ENCODE assay signal across 13 cellular contexts in the genomic region with DNA sequence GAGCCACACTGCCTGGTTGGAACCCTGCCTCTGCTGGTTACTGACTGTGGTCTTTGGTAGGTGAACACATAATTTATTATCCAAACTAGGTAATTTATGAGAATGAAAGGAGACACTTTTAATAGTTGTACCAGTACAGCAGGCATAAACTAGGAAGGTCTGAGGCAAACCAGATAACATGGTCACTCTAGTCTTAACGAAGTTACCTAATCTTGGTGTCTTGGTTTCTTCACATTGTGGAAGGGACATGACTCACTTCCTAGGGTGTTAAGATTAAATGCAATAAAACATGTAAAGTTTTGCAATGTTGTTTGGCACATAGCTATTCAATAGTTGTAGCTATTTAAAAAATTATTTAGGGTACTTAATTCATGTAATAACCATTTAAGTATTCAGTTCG. TPM values are rescaled to one million over a fixed set of nuclear protein-coding genes. Genes with fewer than 3 reads are reported as not detected.
A peak's percentile ranks its signal among the peaks of the same experiment; 100 is the strongest.
DNase-seq lines count a peak whose midpoint lies in the region; ATAC-seq and TF ChIP-seq lines count a peak whose summit lies in the region.
"Had no signal": no experiment of that assay in that cellular context is flagged by ENCODE, and none has a peak within 500 bp of the region (broad histone marks: within the 10 kb centered on the region; RNA-seq: fewer than 3 reads in every experiment).

No MANE protein-coding gene starts in this region.

- in situ Hi-C loops in mammary epithelial cell (cut with MboI; ENCODE audit: low sequenced_read_pairs in 2 of 2): no loop called here

- H4K20me1 ChIP-seq in mammary epithelial cell (ENCODE audit: insufficient read depth, low read length) (no peaks in the 10 kb centered on the region), GM23338 (replicated peaks; ENCODE audit: insufficient read depth) (no peaks in the 10 kb centered on the region; the same call in 1 of the 2 replicates)

- no peak overlapping the region for H3K27ac Mint-ChIP-seq in GM23338
- no peak overlapping the region for H3K27ac Mint-ChIP-seq in activated CD4-positive, alpha-beta T cell treated with anti-CD3 and anti-CD28 coated beads, Interleukin-2, amount 10 ng/mL, durations not matched to agents 24 days and 14 days
- H3K27ac Mint-ChIP-seq: memory B cell had no signal

- peaks cover 8% of the 10 kb centered on the region for H3K27me3 Mint-ChIP-seq in GM23338 (ENCODE audit: insufficient read depth, low read depth, poor library complexity)
- peaks cover 2% of the 10 kb centered on the region for H3K27me3 Mint-ChIP-seq in activated CD4-positive, alpha-beta T cell treated with anti-CD3 and anti-CD28 coated beads, Interleukin-2, amount 10 ng/mL, durations not matched to agents 24 days and 14 days
- H3K27me3 Mint-ChIP-seq: memory B cell had no signal

- H3K27me3 ChIP-seq in ACC112 (ENCODE audit: insufficient read depth, low read length): no peaks in the 10 kb centered on the region
- H3K27me3 ChIP-seq in mammary epithelial cell (ENCODE audit: insufficient read depth, low read length): no peaks in the 10 kb centered on the region
- no peaks in the 10 kb centered on the region for H3K27me3 ChIP-seq in GM23338 (ENCODE audit: insufficient read depth)
- H3K27me3 ChIP-seq: Peyer's patch had no signal

- WGBS in mammary epithelial cell (ENCODE audit: low coverage, missing lambda C conversion rate): 58% methylated on average over 2 of the region's 2 CpGs

- H3F3A ChIP-seq in GM23338 (replicated peaks; ENCODE audit: low read depth): no peaks in the 10 kb centered on the region

- H3K9me3 ChIP-seq in mammary epithelial cell (replicated peaks; ENCODE audit: insufficient read depth, low read length): no peaks in the 10 kb centered on the region
- H3K9me3 ChIP-seq: Peyer's patch had no signal

- H3K4me3 ChIP-seq in ACC112 (ENCODE audit: low read depth, low read length): no peak overlapping the region
- H3K4me3 ChIP-seq in mammary epithelial cell (replicated peaks in 1 of 3; ENCODE audit: insufficient read depth in 1 of 3, low read depth in 2 of 3, low read length in 3 of 3): no peak overlapping the region
- H3K4me3 ChIP-seq in GM23338: no peak overlapping the region
- H3K4me3 ChIP-seq: Peyer's patch had no signal

- DNase-seq in MV-4-11 (lab: John Stamatoyannopoulos, UW) (peak; percentile 73), mammary epithelial cell (peak; percentile 72), iris pigment epithelial cell (ENCODE audit: low read depth) (peak; percentile 83), GM23338 (ENCODE audit: low spot score) (no peak), NCI-H1105 treated with DMSO at 0.1 percent for 48 hours (lab: John Stamatoyannopoulos, UW) (no peak), posterior cingulate gyrus (no peak)
- DNase-seq in activated CD4-positive, alpha-beta T cell treated with anti-CD3 and anti-CD28 coated beads, Interleukin-2, amount 10 ng/mL, durations not matched to agents 24 days and 14 days: no peak
- DNase-seq: activated CD8-positive, alpha-beta memory T cell treated with anti-CD3 and anti-CD28 coated beads, Interleukin-2, amount 50 U/mL, for 4 hours; DMS79; MM.1S; Peyer's patch had no signal

- TF ChIP-seq CTCF in mammary epithelial cell (conservative IDR thresholded peaks at IDR 0.05 in 1 of 2, IDR thresholded peaks at IDR 0.05 in 1 of 2; ENCODE audit: extremely low read depth in 1 of 2, insufficient read depth in 1 of 2, low read depth in 1 of 2, low read length in 2 of 2): no peak
- no peak for TF ChIP-seq CTCF in GM23338 (conservative IDR thresholded peaks at IDR 0.05; ENCODE audit: low read depth in 2 of 2)

- peaks cover 81% of the 10 kb centered on the region for H3K79me2 ChIP-seq in ACC112 (ENCODE audit: control insufficient read depth, insufficient read depth, low read length, unreplicated experiment)
- H3K79me2 ChIP-seq in mammary epithelial cell (ENCODE audit: insufficient read depth, low read length): peaks cover 53% of the 10 kb centered on the region
- peaks cover 62% of the 10 kb centered on the region for H3K79me2 ChIP-seq in GM23338 (replicated peaks; ENCODE audit: insufficient read depth)

- peaks cover 28% of the 10 kb centered on the region for H3K4me1 ChIP-seq in ACC112 (ENCODE audit: control insufficient read depth, insufficient read depth, low read length, unreplicated experiment)
- peaks cover 28% of the 10 kb centered on the region for H3K4me1 ChIP-seq in mammary epithelial cell (ENCODE audit: insufficient read depth, low read length)
- H3K4me1 ChIP-seq in GM23338 (ENCODE audit: insufficient read depth): 0 out of 2 replicates have a peak, but pooled peaks cover 7% of the 10 kb centered on the region

- H3K4me2 ChIP-seq in mammary epithelial cell (ENCODE audit: insufficient read depth, low read depth, low read length) (peak overlapping the region; percentile 2), GM23338 (no peak overlapping the region)

- peaks cover 10% of the 10 kb centered on the region for H3K36me3 Mint-ChIP-seq in GM23338 (ENCODE audit: low read depth)
- H3K36me3 Mint-ChIP-seq in activated CD4-positive, alpha-beta T cell treated with anti-CD3 and anti-CD28 coated beads, Interleukin-2, amount 10 ng/mL, durations not matched to agents 24 days and 14 days (ENCODE audit: low read depth): no peaks in the 10 kb centered on the region
- H3K36me3 Mint-ChIP-seq: memory B cell had no signal

- no peak overlapping the region for H3K9ac ChIP-seq in mammary epithelial cell (ENCODE audit: insufficient read depth, low read length)

- H3K27ac ChIP-seq in ACC112 (ENCODE audit: low read depth, low read length): 0 out of 2 replicates have a peak overlapping the region, but pooled peaks have one; percentile 24
- H3K27ac ChIP-seq in mammary epithelial cell (ENCODE audit: insufficient read depth, low read depth, low read length): no peak overlapping the region
- no peak overlapping the region for H3K27ac ChIP-seq in GM23338 (ENCODE audit: low read depth)
- H3K27ac ChIP-seq: Peyer's patch had no signal

- no peak overlapping the region for H2AFZ ChIP-seq in ACC112 (ENCODE audit: low read length, unreplicated experiment)
- no peak overlapping the region for H2AFZ ChIP-seq in mammary epithelial cell (ENCODE audit: low read depth, low read length)
- H2AFZ ChIP-seq in GM23338: no peak overlapping the region

- BruUV-seq in mammary epithelial cell (replicated peaks; lab: Mats Ljungman, UMichigan): no TSS peak

- no peak for ATAC-seq in GM23338

- H3K9me3 Mint-ChIP-seq in GM23338: peaks cover 3% of the 10 kb centered on the region
- H3K9me3 Mint-ChIP-seq in activated CD4-positive, alpha-beta T cell treated with anti-CD3 and anti-CD28 coated beads, Interleukin-2, amount 10 ng/mL, durations not matched to agents 24 days and 14 days: no peaks in the 10 kb centered on the region
- H3K9me3 Mint-ChIP-seq: memory B cell had no signal

- H3K4me1 Mint-ChIP-seq in GM23338: peaks cover 28% of the 10 kb centered on the region
- no peaks in the 10 kb centered on the region for H3K4me1 Mint-ChIP-seq in activated CD4-positive, alpha-beta T cell treated with anti-CD3 and anti-CD28 coated beads, Interleukin-2, amount 10 ng/mL, durations not matched to agents 24 days and 14 days
- H3K4me1 Mint-ChIP-seq: memory B cell had no signal

- intact Hi-C loops in mammary epithelial cell (cut with micrococcal nuclease): no loop called here
- intact Hi-C loops in posterior cingulate gyrus (cut with DNase I): no loop called here
- intact Hi-C loops in activated CD4-positive, alpha-beta T cell treated with anti-CD3 and anti-CD28 coated beads, Interleukin-2, amount 10 ng/mL, durations not matched to agents 24 days and 14 days (cut with micrococcal nuclease): no loop called here

- H3K36me3 ChIP-seq in ACC112 (ENCODE audit: insufficient read depth, low read length) (no peaks in the 10 kb centered on the region), mammary epithelial cell (ENCODE audit: insufficient read depth, low read length) (no peaks in the 10 kb centered on the region), GM23338 (ENCODE audit: insufficient read depth) (0 out of 2 replicates have a peak, but pooled peaks cover 2% of the 10 kb centered on the region)
- H3K36me3 ChIP-seq: Peyer's patch had no signal

- H3K9me2 ChIP-seq in GM23338 (ENCODE audit: insufficient read depth): no peaks in the 10 kb centered on the region

- CTCF ChIA-PET in mammary epithelial cell (lab: Charles Lee; ENCODE audit: low non-redundant PET): no interaction called here

- no peak overlapping the region for H3K4me3 Mint-ChIP-seq in GM23338
- no peak overlapping the region for H3K4me3 Mint-ChIP-seq in activated CD4-positive, alpha-beta T cell treated with anti-CD3 and anti-CD28 coated beads, Interleukin-2, amount 10 ng/mL, durations not matched to agents 24 days and 14 days
- H3K4me3 Mint-ChIP-seq: memory B cell had no signal

- dilution Hi-C loops in mammary epithelial cell (cut with HindIII; ENCODE audit: low sequenced_read_pairs): no loop called here

TF ChIP-seq in GM23338, 12 proteins besides CTCF, POLR2A, EP300 and RAD21 (continues in another document):
- no peak for TF ChIP-seq STAT1 (IDR thresholded peaks at IDR 0.05; ENCODE audit: unreplicated experiment)

RNA-seq across cellular contexts. Expression of gene SPTBN1, which starts 23.3 kb away (rescaled TPM):
- 100 to 1,000 TPM; 206 to 210 TPM for total RNA-seq in mammary epithelial cell
- polyA plus RNA-seq in mammary epithelial cell: 41.8 TPM
- polyA minus RNA-seq in mammary epithelial cell: 202 TPM
- total RNA-seq in GM23338 (2014; rRNA removed; shearing (Covaris generic)): 189 and 204 TPM in 2 replicates
- 58.1 and 59.1 TPM in 2 replicates for polyA plus RNA-seq in GM23338 (2016; fragmentation: Nextera tagmentation; extraction: Ambion mirVana)
- total RNA-seq in activated CD4-positive, alpha-beta T cell treated with anti-CD3 and anti-CD28 coated beads, Interleukin-2, amount 10 ng/mL, durations not matched to agents 24 days and 14 days: 52.6 and 53.8 TPM in 2 replicates

Comparison
In these comparisons a context has a peak if more than half of its experiments do, and no peak if none do; other contexts are left out.
1. DNase-seq: peak in MV-4-11 (single experiment), mammary epithelial cell (single experiment) and iris pigment epithelial cell (single experiment); none in GM23338 (single experiment), NCI-H1105 treated with DMSO at 0.1 percent for 48 hours (single experiment), posterior cingulate gyrus (0 of 10) and activated CD4-positive, alpha-beta T cell treated with anti-CD3 and anti-CD28 coated beads, Interleukin-2, amount 10 ng/mL, durations not matched to agents 24 days and 14 days (single experiment).